29 cellular contexts compared by ENCODE assay signal in genomic region chr17:48746916-48747444, GRCh38. TPM values are rescaled to one million over a fixed set of nuclear protein-coding genes. Genes with fewer than 3 reads are reported as not detected.
DNase-seq lines count a peak whose midpoint lies in the region; ATAC-seq and TF ChIP-seq lines count a peak whose summit lies in the region.
"Had no signal": no experiment of that assay in that cellular context is flagged by ENCODE, and none has a peak within 500 bp of the region (broad histone marks: within the 10 kb centered on the region; RNA-seq: fewer than 3 reads in every experiment).

No MANE protein-coding gene starts in this region.

- no peaks in the 10 kb centered on the region for H3K36me3 ChIP-seq in SK-N-SH (replicated peaks in 1 of 2; ENCODE audit: control insufficient read depth in 1 of 2, insufficient read depth in 2 of 2, low read length in 1 of 2)
- no peaks in the 10 kb centered on the region for H3K36me3 ChIP-seq in NT2/D1 (ENCODE audit: insufficient read depth, insufficient read length, low read length)
- no peaks in the 10 kb centered on the region for H3K36me3 ChIP-seq in mesenchymal stem cell (ENCODE audit: control insufficient read depth in 1 of 2, insufficient read depth in 2 of 2, low read depth in 1 of 2, low read length in 2 of 2)
- H3K36me3 ChIP-seq in smooth muscle cell (ENCODE audit: low read depth) = no peaks in the 10 kb centered on the region
- H3K36me3 ChIP-seq: gastrocnemius medialis, right atrium auricular region, spleen had no signal

- H3K4me1 ChIP-seq in SK-N-SH (ENCODE audit: control insufficient read depth in 1 of 2, insufficient read depth in 2 of 2, low read depth in 1 of 2, low read length in 1 of 2) = no peaks in the 10 kb centered on the region
- H3K4me1 ChIP-seq in NT2/D1 (ENCODE audit: insufficient read depth, insufficient read length) = no peaks in the 10 kb centered on the region
- H3K4me1 ChIP-seq in mesenchymal stem cell (ENCODE audit: control insufficient read depth, insufficient read depth, low read depth, low read length) = no peaks in the 10 kb centered on the region
- no peaks in the 10 kb centered on the region for H3K4me1 ChIP-seq in smooth muscle cell (ENCODE audit: low read depth)
- H3K4me1 ChIP-seq: gastrocnemius medialis, right atrium auricular region had no signal

- H3K27ac ChIP-seq in SK-N-SH (ENCODE audit: low read depth in 2 of 2, low read length in 1 of 2) (no peak overlapping the region), mesenchymal stem cell (ENCODE audit: low read length, poor library complexity, severe bottlenecking) (no peak overlapping the region), smooth muscle cell (ENCODE audit: low read depth) (no peak overlapping the region)
- H3K27ac ChIP-seq: gastrocnemius medialis, right atrium auricular region, RWPE1, spleen had no signal

- no peak overlapping the region for H2BK15ac ChIP-seq in mesenchymal stem cell (ENCODE audit: low read depth, poor library complexity, severe bottlenecking)

- WGBS in SK-N-SH (ENCODE audit: low lambda C conversion rate) = 17% methylated on average over 21 of the region's 21 CpGs
- 2% methylated on average over 21 of the region's 21 CpGs for WGBS in mesenchymal stem cell
- 8% methylated on average over 21 of the region's 21 CpGs for WGBS in smooth muscle cell (ENCODE audit: low lambda C conversion rate)

- H3K79me2 ChIP-seq in SK-N-SH (ENCODE audit: insufficient read depth) (no peaks in the 10 kb centered on the region), smooth muscle cell (ENCODE audit: low read depth) (no peaks in the 10 kb centered on the region)

- no peak overlapping the region for H3K18ac ChIP-seq in mesenchymal stem cell (ENCODE audit: low read depth in 1 of 2, low read length in 2 of 2)

- H2AFZ ChIP-seq in SK-N-SH (ENCODE audit: low read depth) (no peak overlapping the region), mesenchymal stem cell (ENCODE audit: low read depth, low read length) (no peak overlapping the region), smooth muscle cell (ENCODE audit: low read depth) (peak overlapping the region; percentile 59)

- H3K14ac ChIP-seq in mesenchymal stem cell (ENCODE audit: low read length in 2 of 2) = no peak overlapping the region

- H2AK5ac ChIP-seq in mesenchymal stem cell (ENCODE audit: low read length, severe bottlenecking) = no peak overlapping the region

- H2BK12ac ChIP-seq in mesenchymal stem cell (ENCODE audit: low read length in 2 of 2) = no peak overlapping the region

- H3K9ac ChIP-seq in SK-N-SH (no peak overlapping the region), NT2/D1 (ENCODE audit: insufficient read length, low read depth) (peak overlapping the region; percentile 45), mesenchymal stem cell (ENCODE audit: low read length) (no peak overlapping the region), smooth muscle cell (ENCODE audit: low read depth) (no peak overlapping the region)

- H3K9me2 ChIP-seq in SK-N-SH = no peaks in the 10 kb centered on the region

- no peaks in the 10 kb centered on the region; the same call in 1 of the 2 replicates for H3K9me3 ChIP-seq in SK-N-SH
- no peaks in the 10 kb centered on the region for H3K9me3 ChIP-seq in NT2/D1 (ENCODE audit: insufficient read depth, low read length)
- H3K9me3 ChIP-seq in mesenchymal stem cell (ENCODE audit: control insufficient read depth, low read length) = no peaks in the 10 kb centered on the region
- no peaks in the 10 kb centered on the region for H3K9me3 ChIP-seq in smooth muscle cell (replicated peaks; ENCODE audit: low read depth)
- H3K9me3 ChIP-seq: gastrocnemius medialis, right atrium auricular region, spleen had no signal

- H3K27me3 ChIP-seq in SK-N-SH (ENCODE audit: insufficient read depth) (peaks cover 98% of the 10 kb centered on the region), NT2/D1 (ENCODE audit: insufficient read depth, insufficient read length) (peaks cover 100% of the 10 kb centered on the region), mesenchymal stem cell (ENCODE audit: control insufficient read depth in 1 of 2, insufficient read depth in 1 of 2, low read length in 2 of 2) (peaks cover 88 to 100% of the 10 kb centered on the region in 2 experiments), smooth muscle cell (ENCODE audit: low read depth) (peaks cover 100% of the 10 kb centered on the region)

- H3K79me1 ChIP-seq in mesenchymal stem cell (replicated peaks; ENCODE audit: low read length, poor library complexity, severe bottlenecking) = no peaks in the 10 kb centered on the region

- no peak for TF ChIP-seq CTCF in SK-N-SH (IDR thresholded peaks at IDR 0.05)
- no peak for TF ChIP-seq CTCF in smooth muscle cell (IDR thresholded peaks at IDR 0.05; ENCODE audit: borderline replicate concordance, insufficient read depth, poor library complexity, severe bottlenecking)

- H2BK5ac ChIP-seq in mesenchymal stem cell (ENCODE audit: low read depth, low read length, poor library complexity, severe bottlenecking) = no peak overlapping the region

- H4K8ac ChIP-seq in mesenchymal stem cell (ENCODE audit: low read length) = no peak overlapping the region

- H3F3A ChIP-seq in SK-N-SH (replicated peaks; ENCODE audit: insufficient read depth) = no peaks in the 10 kb centered on the region
- H3F3A ChIP-seq in smooth muscle cell (ENCODE audit: low read depth) = no peaks in the 10 kb centered on the region

- H4K91ac ChIP-seq in mesenchymal stem cell (ENCODE audit: low read length) = no peak overlapping the region

- no peak overlapping the region for H3K23ac ChIP-seq in mesenchymal stem cell (ENCODE audit: low read length in 2 of 2)

- H3K4me3 ChIP-seq in SK-N-SH (ENCODE audit: low read depth in 2 of 2, low read length in 1 of 2) (no peak overlapping the region), NT2/D1 (ENCODE audit: insufficient read length, low read depth) (no peak overlapping the region), mesenchymal stem cell (ENCODE audit: insufficient read depth in 1 of 2, low read depth in 1 of 2, low read length in 2 of 2) (no peak overlapping the region), smooth muscle cell (peak overlapping the region; percentile 25)
- H3K4me3 ChIP-seq: gastrocnemius medialis, right atrium auricular region, spleen had no signal

- no peak overlapping the region for H2BK120ac ChIP-seq in mesenchymal stem cell (ENCODE audit: low read depth, low read length)

- no peak overlapping the region for H3K4ac ChIP-seq in mesenchymal stem cell (ENCODE audit: low read depth in 1 of 2, low read length in 2 of 2)

- peak; percentile 38 for DNase-seq in SK-N-SH
- no peak for DNase-seq in NT2/D1 (ENCODE audit: low read depth, low spot score)
- peak; percentile 9 for DNase-seq in mesenchymal stem cell
- DNase-seq in smooth muscle cell (lab: John Stamatoyannopoulos, UW; ENCODE audit: unreplicated experiment) = no peak
- no peak for DNase-seq in NAMALWA (ENCODE audit: low spot score)
- DNase-seq: 8988T; activated CD4-positive, alpha-beta T cell treated with anti-CD3 and anti-CD28 coated beads, Interleukin-2, amount 10 ng/mL, durations not matched to agents 24 days and 14 days; activated gamma-delta T cell treated with Interleukin-2 at 50 U/mL for 16 hours; activated T-cell treated with anti-CD3 and anti-CD28 coated beads, Interleukin-2, amount 50 U/mL, for 24 hours; CD4-positive, CD25-positive, alpha-beta regulatory T cell; central memory CD4-positive, alpha-beta T cell; gastrocnemius medialis; HFFc6; naive thymus-derived CD8-positive, alpha-beta T cell; NCI-H2029 treated with DMSO at 0.1 percent for 48 hours; NCI-H526; spleen had no signal

- POLR2A ChIA-PET in SK-N-SH (lab: Yijun Ruan, JAX) = interaction anchor here (0.7 kb wide), 1 partner anchor 21 kb away, joined by 3 read pairs; no protein-coding TSS in a partner anchor

- no peak for TF ChIP-seq EP300 in SK-N-SH (IDR thresholded peaks at IDR 0.05; ENCODE audit: borderline replicate concordance in 1 of 2, low read depth in 1 of 2, low read length in 1 of 2)

- H4K20me1 ChIP-seq in SK-N-SH (ENCODE audit: insufficient read depth) (no peaks in the 10 kb centered on the region), smooth muscle cell (ENCODE audit: low read depth) (no peaks in the 10 kb centered on the region)

- CTCF ChIA-PET in SK-N-SH (lab: Yijun Ruan, JAX) = interaction anchor here (1.3 to 5.3 kb wide), 2 partner anchors 23 to 129 kb away, joined by 3 to 29 read pairs; no protein-coding TSS in a partner anchor

- TF ChIP-seq RAD21 in SK-N-SH (IDR thresholded peaks at IDR 0.05; ENCODE audit: low read length) = no peak

- no peak for ATAC-seq in SK-N-SH treated with all-trans-retinoic acid at 6 μM for 48 hours
- no peak for ATAC-seq in HG03354 (IDR thresholded peaks at IDR 0.05; ENCODE audit: poor library complexity, severe bottlenecking, unreplicated experiment)
- ATAC-seq in HG03521 (IDR thresholded peaks at IDR 0.05; ENCODE audit: unreplicated experiment) = no peak
- ATAC-seq: gastrocnemius medialis; left lobe of liver; naive thymus-derived CD8-positive, alpha-beta T cell had no signal

- no peak overlapping the region for H3K4me2 ChIP-seq in SK-N-SH
- no peak overlapping the region for H3K4me2 ChIP-seq in mesenchymal stem cell (ENCODE audit: low read length, poor library complexity, severe bottlenecking)
- peak overlapping the region; percentile 79 for H3K4me2 ChIP-seq in smooth muscle cell

TF ChIP-seq in SK-N-SH, 30 proteins besides CTCF, POLR2A, EP300 and RAD21 (continues in another document):
- TF ChIP-seq GATA2 (CRISPR knock-in tag; IDR thresholded peaks at IDR 0.05) (no peak), CHD2 (IDR thresholded peaks at IDR 0.05; ENCODE audit: low read length, partially characterized antibody) (no peak)

TF ChIP-seq in SK-N-SH treated with all-trans-retinoic acid at 6 μM for 48 hours, 23 proteins besides CTCF, POLR2A, EP300 and RAD21 (continues in another document):
- TF ChIP-seq TOX (CRISPR knock-in tag; IDR thresholded peaks at IDR 0.05; ENCODE audit: borderline replicate concordance) (no peak), CSDC2 (CRISPR knock-in tag; IDR thresholded peaks at IDR 0.05) (no peak), ISL1 (CRISPR knock-in tag; IDR thresholded peaks at IDR 0.05) (no peak)

RNA-seq across cellular contexts. Expression of gene HOXB13, which starts 18.4 kb away (rescaled TPM):
- polyA plus RNA-seq in SK-N-SH (2012; rRNA removed) = not detected in 2 replicates
- polyA plus RNA-seq in SK-N-SH (2012; cell fraction: cytosol; rRNA removed) = not detected in 2 replicates
- 0.07 TPM in 1 of 2 replicates, not detected in the other for polyA plus RNA-seq in SK-N-SH (2012; cell fraction: nucleus; rRNA removed)
- 1.3 TPM for polyA plus RNA-seq in mesenchymal stem cell (2013, experiment 1 of 2)
- 1.2 TPM for polyA plus RNA-seq in mesenchymal stem cell (2013, experiment 2 of 2)
- total RNA-seq in smooth muscle cell = 3.3 and 4.8 TPM in 2 replicates
- polyA plus RNA-seq in smooth muscle cell = 4.4 and 5.4 TPM in 2 replicates
- total RNA-seq: activated CD4-positive, alpha-beta T cell treated with anti-CD3 and anti-CD28 coated beads, Interleukin-2, amount 10 ng/mL, durations not matched to agents 24 days and 14 days; activated CD8-positive, alpha-beta memory T cell treated with anti-CD3 and anti-CD28 coated beads for 36 hours; CD4-positive, CD25-positive, alpha-beta regulatory T cell; gastrocnemius medialis; HFFc6; naive thymus-derived CD8-positive, alpha-beta T cell; omental fat pad; right atrium auricular region; spleen; T-helper 2 cell treated with Interferon-gamma antibody and Interleukin-4, amounts not matched to agents 100 ng/mL and 5 ng/mL, for 36 hours; ureter had no signal
- polyA plus RNA-seq: CD4-positive, CD25-positive, alpha-beta regulatory T cell; naive thymus-derived CD8-positive, alpha-beta T cell had no signal

RNA-seq across cellular contexts. Expression of gene PRAC2, which starts 24.0 kb away (rescaled TPM):
- polyA plus RNA-seq in SK-N-SH (2012; rRNA removed) (not detected in 2 replicates), smooth muscle cell (6.8 and 7.8 TPM in 2 replicates)
- not detected in 2 replicates for polyA plus RNA-seq in SK-N-SH (2012; cell fraction: cytosol; rRNA removed)
- not detected in 2 replicates for polyA plus RNA-seq in SK-N-SH (2012; cell fraction: nucleus; rRNA removed)
- polyA plus RNA-seq in mesenchymal stem cell (2013, experiment 1 of 2) = 1.5 TPM
- polyA plus RNA-seq in mesenchymal stem cell (2013, experiment 2 of 2) = 1.0 TPM
- total RNA-seq in smooth muscle cell = 3.5 and 8.4 TPM in 2 replicates
- total RNA-seq: activated CD4-positive, alpha-beta T cell treated with anti-CD3 and anti-CD28 coated beads, Interleukin-2, amount 10 ng/mL, durations not matched to agents 24 days and 14 days; activated CD8-positive, alpha-beta memory T cell treated with anti-CD3 and anti-CD28 coated beads for 36 hours; CD4-positive, CD25-positive, alpha-beta regulatory T cell; Daoy; gastrocnemius medialis; HFFc6; left lobe of liver; naive thymus-derived CD8-positive, alpha-beta T cell; omental fat pad; right atrium auricular region; spleen; T-helper 2 cell treated with Interferon-gamma antibody and Interleukin-4, amounts not matched to agents 100 ng/mL and 5 ng/mL, for 36 hours; ureter had no signal
- polyA plus RNA-seq: CD4-positive, CD25-positive, alpha-beta regulatory T cell; naive thymus-derived CD8-positive, alpha-beta T cell; spleen had no signal

RNA-seq across cellular contexts. Expression of gene PRAC1, which starts 24.7 kb away (rescaled TPM):
- polyA plus RNA-seq in SK-N-SH (2012; rRNA removed) (not detected in 2 replicates), smooth muscle cell (2.4 and 6.5 TPM in 2 replicates)
- polyA plus RNA-seq in SK-N-SH (2012; cell fraction: cytosol; rRNA removed) = not detected in 2 replicates
- not detected in 2 replicates for polyA plus RNA-seq in SK-N-SH (2012; cell fraction: nucleus; rRNA removed)
- not detected for polyA plus RNA-seq in mesenchymal stem cell (2013, experiment 1 of 2)
- not detected for polyA plus RNA-seq in mesenchymal stem cell (2013, experiment 2 of 2)
- total RNA-seq in smooth muscle cell = not detected in 2 replicates
- total RNA-seq: activated CD4-positive, alpha-beta T cell treated with anti-CD3 and anti-CD28 coated beads, Interleukin-2, amount 10 ng/mL, durations not matched to agents 24 days and 14 days; activated CD8-positive, alpha-beta memory T cell treated with anti-CD3 and anti-CD28 coated beads for 36 hours; CD4-positive, CD25-positive, alpha-beta regulatory T cell; Daoy; gastrocnemius medialis; HFFc6; left lobe of liver; naive thymus-derived CD8-positive, alpha-beta T cell; omental fat pad; right atrium auricular region; SK-MEL-5; spleen; T-helper 2 cell treated with Interferon-gamma antibody and Interleukin-4, amounts not matched to agents 100 ng/mL and 5 ng/mL, for 36 hours; ureter had no signal
- polyA plus RNA-seq: CD4-positive, CD25-positive, alpha-beta regulatory T cell; naive thymus-derived CD8-positive, alpha-beta T cell; spleen had no signal

Comparison
In these comparisons a context has a peak if more than half of its experiments do, and no peak if none do; other contexts are left out.
1. DNase-seq: peak in SK-N-SH (single experiment) and mesenchymal stem cell (single experiment); none in NT2/D1 (single experiment), smooth muscle cell (single experiment) and NAMALWA (single experiment).